19 cellular contexts compared by ENCODE assay signal in the genomic region with DNA sequence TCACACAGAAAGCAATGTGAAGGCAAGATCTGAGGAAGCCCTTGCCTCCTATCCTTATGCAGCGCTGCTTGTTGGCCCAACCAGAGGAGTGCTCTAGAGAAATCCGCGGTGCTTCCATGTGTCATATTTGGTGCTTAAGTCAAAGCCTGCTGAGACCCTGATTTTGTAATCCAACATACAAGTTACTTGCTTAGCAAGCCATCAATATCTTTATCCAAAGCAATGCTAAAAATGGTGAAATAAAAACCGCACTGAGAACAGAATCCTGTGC.
"Had no signal": no experiment of that assay in that cellular context is flagged by ENCODE, and none has a peak within 500 bp of the region (broad histone marks: within the 10 kb centered on the region; RNA-seq: fewer than 3 reads in every experiment).

No MANE protein-coding gene starts in this region.

- H3K9me3 Mint-ChIP-seq: central memory CD8-positive, alpha-beta T cell; dendritic cell treated with granulocyte-macrophage colony-stimulating factor and Interleukin-4, amounts not matched to agents 40 ng/mL and 50 ng/mL, for 4 days; effector memory CD8-positive, alpha-beta T cell had no signal

- H3K27me3 ChIP-seq: brain microvascular endothelial cell, gastroesophageal sphincter, heart right ventricle, neutrophil, tibial artery, uterus had no signal

- H3K27me3 Mint-ChIP-seq: activated CD4-positive, alpha-beta memory T cell treated with anti-CD3 and anti-CD28 coated beads for 36 hours; central memory CD8-positive, alpha-beta T cell; dendritic cell treated with granulocyte-macrophage colony-stimulating factor and Interleukin-4, amounts not matched to agents 40 ng/mL and 50 ng/mL, for 4 days; effector memory CD8-positive, alpha-beta T cell; naive B cell; stimulated activated memory B cell treated with anti-CD40 and anti-IgM and Interleukin-4, amounts not matched to agents 10 μg/mL and 1 μg/mL and 100 μg/mL, for 72 hours had no signal

- H3K4me3 ChIP-seq: gastroesophageal sphincter, heart right ventricle, tibial artery, uterus had no signal

- H3K27ac ChIP-seq: brain microvascular endothelial cell, gastroesophageal sphincter, heart right ventricle, neutrophil, tibial artery, uterus had no signal

- H3K36me3 ChIP-seq: brain microvascular endothelial cell, gastroesophageal sphincter, neutrophil, tibial artery, uterus had no signal

- H3K27ac Mint-ChIP-seq: activated naive CD4-positive, alpha-beta T cell treated with anti-CD3 and anti-CD28 coated beads, Interleukin-2, amount 50 U/mL, for 72 hours; activated T-cell treated with anti-CD3 and anti-CD28 coated beads, Interleukin-2, amount 50 U/mL, for 72 hours; dendritic cell treated with granulocyte-macrophage colony-stimulating factor and Interleukin-4, amounts not matched to agents 40 ng/mL and 50 ng/mL, for 4 days; stimulated activated memory B cell treated with anti-CD40 and anti-IgM and Interleukin-4, amounts not matched to agents 10 μg/mL and 1 μg/mL and 100 μg/mL, for 72 hours had no signal

- ATAC-seq: effector memory CD8-positive, alpha-beta T cell; gastroesophageal sphincter; left cardiac atrium; stimulated activated memory B cell treated with anti-CD40 and anti-IgM and Interleukin-4, amounts not matched to agents 10 μg/mL and 1 μg/mL and 100 μg/mL, for 72 hours had no signal

- H3K4me1 ChIP-seq: uterus had no signal

- H3K4me3 Mint-ChIP-seq: activated CD4-positive, alpha-beta memory T cell treated with anti-CD3 and anti-CD28 coated beads for 36 hours; activated T-cell treated with anti-CD3 and anti-CD28 coated beads, Interleukin-2, amount 50 U/mL, for 72 hours; central memory CD8-positive, alpha-beta T cell; dendritic cell treated with granulocyte-macrophage colony-stimulating factor and Interleukin-4, amounts not matched to agents 40 ng/mL and 50 ng/mL, for 4 days; effector memory CD8-positive, alpha-beta T cell; stimulated activated memory B cell treated with anti-CD40 and anti-IgM and Interleukin-4, amounts not matched to agents 10 μg/mL and 1 μg/mL and 100 μg/mL, for 72 hours had no signal

- H3K9me3 ChIP-seq: gastroesophageal sphincter, neutrophil, uterus had no signal

- DNase-seq: activated CD4-positive, alpha-beta memory T cell treated with anti-CD3 and anti-CD28 coated beads for 36 hours; activated CD4-positive, alpha-beta T cell treated with anti-CD3 and anti-CD28 coated beads for 1 hour; activated gamma-delta T cell; activated T-cell treated with anti-CD3 and anti-CD28 coated beads, Interleukin-2, amount 50 U/mL, for 72 hours; brain microvascular endothelial cell; effector memory CD8-positive, alpha-beta T cell; heart right ventricle; left cardiac atrium; naive B cell; retina; stimulated activated CD4-positive, alpha-beta T cell treated with anti-CD3 and anti-CD28 coated beads, Interleukin-2, amount 100 ng/mL, for 48 hours; tibial artery; uterus had no signal
